1 cellular context compared by ENCODE assay signal in genomic region chr5:149442563-149443182, GRCh38.
A peak's percentile ranks its signal among the peaks of the same experiment; 100 is the strongest.
TF ChIP-seq lines count a peak whose summit lies in the region.

No MANE protein-coding gene starts in this region.

TF ChIP-seq in K562, 482 proteins besides CTCF, POLR2A, EP300 and RAD21 (continued from another document and continues in another):
- TF ChIP-seq, protein P1, sequence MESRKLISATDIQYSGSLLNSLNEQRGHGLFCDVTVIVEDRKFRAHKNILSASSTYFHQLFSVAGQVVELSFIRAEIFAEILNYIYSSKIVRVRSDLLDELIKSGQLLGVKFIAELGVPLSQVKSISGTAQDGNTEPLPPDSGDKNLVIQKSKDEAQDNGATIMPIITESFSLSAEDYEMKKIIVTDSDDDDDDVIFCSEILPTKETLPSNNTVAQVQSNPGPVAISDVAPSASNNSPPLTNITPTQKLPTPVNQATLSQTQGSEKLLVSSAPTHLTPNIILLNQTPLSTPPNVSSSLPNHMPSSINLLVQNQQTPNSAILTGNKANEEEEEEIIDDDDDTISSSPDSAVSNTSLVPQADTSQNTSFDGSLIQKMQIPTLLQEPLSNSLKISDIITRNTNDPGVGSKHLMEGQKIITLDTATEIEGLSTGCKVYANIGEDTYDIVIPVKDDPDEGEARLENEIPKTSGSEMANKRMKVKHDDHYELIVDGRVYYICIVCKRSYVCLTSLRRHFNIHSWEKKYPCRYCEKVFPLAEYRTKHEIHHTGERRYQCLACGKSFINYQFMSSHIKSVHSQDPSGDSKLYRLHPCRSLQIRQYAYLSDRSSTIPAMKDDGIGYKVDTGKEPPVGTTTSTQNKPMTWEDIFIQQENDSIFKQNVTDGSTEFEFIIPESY (CRISPR knock-in tag; IDR thresholded peaks at IDR 0.05), result 0 out of 2 replicates have a peak, but pooled peaks have one; percentile 45
- TF ChIP-seq GTF2A2 (tag; IDR thresholded peaks at IDR 0.05), result no peak
- TF ChIP-seq ZNF146 (CRISPR knock-in tag; IDR thresholded peaks at IDR 0.05; ENCODE audit: unreplicated experiment), result no peak
- TF ChIP-seq ZC3H11A (IDR thresholded peaks at IDR 0.05; ENCODE audit: low read depth, low read length), result 0 out of 2 replicates have a peak, but pooled peaks have one; percentile 31
- TF ChIP-seq FOXP1 (CRISPR knock-in tag; IDR thresholded peaks at IDR 0.05), result no peak
- TF ChIP-seq ZNF507 (tag; conservative IDR thresholded peaks at IDR 0.05), result no peak
- TF ChIP-seq ZNF586 (CRISPR knock-in tag; conservative IDR thresholded peaks at IDR 0.05), result no peak
- TF ChIP-seq GABPB2 (CRISPR knock-in tag; conservative IDR thresholded peaks at IDR 0.05), result no peak
- no peak for TF ChIP-seq SNRNP70 (optimal IDR thresholded peaks at IDR 0.05; ENCODE audit: low read depth, low read length)
- no peak for TF ChIP-seq SMARCC2 (IDR thresholded peaks at IDR 0.05; ENCODE audit: low read depth)
- no peak for TF ChIP-seq RHOXF2B (CRISPR knock-in tag; conservative IDR thresholded peaks at IDR 0.05)
- TF ChIP-seq STAT5B (CRISPR knock-in tag; IDR thresholded peaks at IDR 0.05), result no peak
- no peak for TF ChIP-seq MCM7 (IDR thresholded peaks at IDR 0.05)
- TF ChIP-seq NFIC (IDR thresholded peaks at IDR 0.05), result no peak
- TF ChIP-seq CBX1 (IDR thresholded peaks at IDR 0.05; ENCODE audit: low read depth), result no peak
- TF ChIP-seq HBP1 (CRISPR knock-in tag; IDR thresholded peaks at IDR 0.05), result no peak
- TF ChIP-seq TBL1XR1 (IDR thresholded peaks at IDR 0.05; ENCODE audit: low read length in 2 of 2), result no peak
- no peak for TF ChIP-seq DNMT1 (IDR thresholded peaks at IDR 0.05)
- no peak for TF ChIP-seq ZBTB11 (CRISPR knock-in tag; IDR thresholded peaks at IDR 0.05)
- TF ChIP-seq CHCHD3 (CRISPR knock-in tag; IDR thresholded peaks at IDR 0.05), result no peak
- TF ChIP-seq, protein P2, sequence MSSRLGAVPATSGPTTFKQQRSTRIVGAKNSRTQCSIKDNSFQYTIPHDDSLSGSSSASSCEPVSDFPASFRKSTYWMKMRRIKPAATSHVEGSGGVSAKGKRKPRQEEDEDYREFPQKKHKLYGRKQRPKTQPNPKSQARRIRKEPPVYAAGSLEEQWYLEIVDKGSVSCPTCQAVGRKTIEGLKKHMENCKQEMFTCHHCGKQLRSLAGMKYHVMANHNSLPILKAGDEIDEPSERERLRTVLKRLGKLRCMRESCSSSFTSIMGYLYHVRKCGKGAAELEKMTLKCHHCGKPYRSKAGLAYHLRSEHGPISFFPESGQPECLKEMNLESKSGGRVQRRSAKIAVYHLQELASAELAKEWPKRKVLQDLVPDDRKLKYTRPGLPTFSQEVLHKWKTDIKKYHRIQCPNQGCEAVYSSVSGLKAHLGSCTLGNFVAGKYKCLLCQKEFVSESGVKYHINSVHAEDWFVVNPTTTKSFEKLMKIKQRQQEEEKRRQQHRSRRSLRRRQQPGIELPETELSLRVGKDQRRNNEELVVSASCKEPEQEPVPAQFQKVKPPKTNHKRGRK (tag; IDR thresholded peaks at IDR 0.05), result no peak
- TF ChIP-seq, protein P3, sequence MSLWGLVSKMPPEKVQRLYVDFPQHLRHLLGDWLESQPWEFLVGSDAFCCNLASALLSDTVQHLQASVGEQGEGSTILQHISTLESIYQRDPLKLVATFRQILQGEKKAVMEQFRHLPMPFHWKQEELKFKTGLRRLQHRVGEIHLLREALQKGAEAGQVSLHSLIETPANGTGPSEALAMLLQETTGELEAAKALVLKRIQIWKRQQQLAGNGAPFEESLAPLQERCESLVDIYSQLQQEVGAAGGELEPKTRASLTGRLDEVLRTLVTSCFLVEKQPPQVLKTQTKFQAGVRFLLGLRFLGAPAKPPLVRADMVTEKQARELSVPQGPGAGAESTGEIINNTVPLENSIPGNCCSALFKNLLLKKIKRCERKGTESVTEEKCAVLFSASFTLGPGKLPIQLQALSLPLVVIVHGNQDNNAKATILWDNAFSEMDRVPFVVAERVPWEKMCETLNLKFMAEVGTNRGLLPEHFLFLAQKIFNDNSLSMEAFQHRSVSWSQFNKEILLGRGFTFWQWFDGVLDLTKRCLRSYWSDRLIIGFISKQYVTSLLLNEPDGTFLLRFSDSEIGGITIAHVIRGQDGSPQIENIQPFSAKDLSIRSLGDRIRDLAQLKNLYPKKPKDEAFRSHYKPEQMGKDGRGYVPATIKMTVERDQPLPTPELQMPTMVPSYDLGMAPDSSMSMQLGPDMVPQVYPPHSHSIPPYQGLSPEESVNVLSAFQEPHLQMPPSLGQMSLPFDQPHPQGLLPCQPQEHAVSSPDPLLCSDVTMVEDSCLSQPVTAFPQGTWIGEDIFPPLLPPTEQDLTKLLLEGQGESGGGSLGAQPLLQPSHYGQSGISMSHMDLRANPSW (CRISPR knock-in tag; IDR thresholded peaks at IDR 0.05), result no peak
- TF ChIP-seq GABPB1 (CRISPR knock-in tag; IDR thresholded peaks at IDR 0.05), result peak; percentile 50; the same call in 1 of the 2 replicates
- no peak for TF ChIP-seq WHSC1 (IDR thresholded peaks at IDR 0.05; ENCODE audit: low read length)
- TF ChIP-seq TSC22D4 (tag; IDR thresholded peaks at IDR 0.05), result no peak
- TF ChIP-seq E2F5 (CRISPR knock-in tag; IDR thresholded peaks at IDR 0.05), result no peak
- TF ChIP-seq, protein P4, sequence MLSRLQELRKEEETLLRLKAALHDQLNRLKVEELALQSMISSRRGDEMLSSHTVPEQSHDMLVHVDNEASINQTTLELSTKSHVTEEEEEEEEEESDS (CRISPR knock-in tag; IDR thresholded peaks at IDR 0.05), result no peak
- TF ChIP-seq ZNF263 (CRISPR knock-in tag; IDR thresholded peaks at IDR 0.05; ENCODE audit: borderline replicate concordance), result no peak
- no peak for TF ChIP-seq ZSCAN29 (IDR thresholded peaks at IDR 0.05)
- no peak for TF ChIP-seq ZNF133 (CRISPR knock-in tag; IDR thresholded peaks at IDR 0.05)
- TF ChIP-seq, protein P5, sequence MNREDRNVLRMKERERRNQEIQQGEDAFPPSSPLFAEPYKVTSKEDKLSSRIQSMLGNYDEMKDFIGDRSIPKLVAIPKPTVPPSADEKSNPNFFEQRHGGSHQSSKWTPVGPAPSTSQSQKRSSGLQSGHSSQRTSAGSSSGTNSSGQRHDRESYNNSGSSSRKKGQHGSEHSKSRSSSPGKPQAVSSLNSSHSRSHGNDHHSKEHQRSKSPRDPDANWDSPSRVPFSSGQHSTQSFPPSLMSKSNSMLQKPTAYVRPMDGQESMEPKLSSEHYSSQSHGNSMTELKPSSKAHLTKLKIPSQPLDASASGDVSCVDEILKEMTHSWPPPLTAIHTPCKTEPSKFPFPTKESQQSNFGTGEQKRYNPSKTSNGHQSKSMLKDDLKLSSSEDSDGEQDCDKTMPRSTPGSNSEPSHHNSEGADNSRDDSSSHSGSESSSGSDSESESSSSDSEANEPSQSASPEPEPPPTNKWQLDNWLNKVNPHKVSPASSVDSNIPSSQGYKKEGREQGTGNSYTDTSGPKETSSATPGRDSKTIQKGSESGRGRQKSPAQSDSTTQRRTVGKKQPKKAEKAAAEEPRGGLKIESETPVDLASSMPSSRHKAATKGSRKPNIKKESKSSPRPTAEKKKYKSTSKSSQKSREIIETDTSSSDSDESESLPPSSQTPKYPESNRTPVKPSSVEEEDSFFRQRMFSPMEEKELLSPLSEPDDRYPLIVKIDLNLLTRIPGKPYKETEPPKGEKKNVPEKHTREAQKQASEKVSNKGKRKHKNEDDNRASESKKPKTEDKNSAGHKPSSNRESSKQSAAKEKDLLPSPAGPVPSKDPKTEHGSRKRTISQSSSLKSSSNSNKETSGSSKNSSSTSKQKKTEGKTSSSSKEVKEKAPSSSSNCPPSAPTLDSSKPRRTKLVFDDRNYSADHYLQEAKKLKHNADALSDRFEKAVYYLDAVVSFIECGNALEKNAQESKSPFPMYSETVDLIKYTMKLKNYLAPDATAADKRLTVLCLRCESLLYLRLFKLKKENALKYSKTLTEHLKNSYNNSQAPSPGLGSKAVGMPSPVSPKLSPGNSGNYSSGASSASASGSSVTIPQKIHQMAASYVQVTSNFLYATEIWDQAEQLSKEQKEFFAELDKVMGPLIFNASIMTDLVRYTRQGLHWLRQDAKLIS (CRISPR knock-in tag; IDR thresholded peaks at IDR 0.05), result no peak
- no peak for TF ChIP-seq EWSR1 (IDR thresholded peaks at IDR 0.05; ENCODE audit: borderline replicate concordance, low read depth, partially characterized antibody)
- TF ChIP-seq CBX8 (IDR thresholded peaks at IDR 0.05; ENCODE audit: borderline replicate concordance, extremely low read depth, low read depth, low read length, poor library complexity, severe bottlenecking), result no peak
- TF ChIP-seq HNRNPUL1 (IDR thresholded peaks at IDR 0.05; ENCODE audit: low read length), result no peak
- TF ChIP-seq, protein P6, sequence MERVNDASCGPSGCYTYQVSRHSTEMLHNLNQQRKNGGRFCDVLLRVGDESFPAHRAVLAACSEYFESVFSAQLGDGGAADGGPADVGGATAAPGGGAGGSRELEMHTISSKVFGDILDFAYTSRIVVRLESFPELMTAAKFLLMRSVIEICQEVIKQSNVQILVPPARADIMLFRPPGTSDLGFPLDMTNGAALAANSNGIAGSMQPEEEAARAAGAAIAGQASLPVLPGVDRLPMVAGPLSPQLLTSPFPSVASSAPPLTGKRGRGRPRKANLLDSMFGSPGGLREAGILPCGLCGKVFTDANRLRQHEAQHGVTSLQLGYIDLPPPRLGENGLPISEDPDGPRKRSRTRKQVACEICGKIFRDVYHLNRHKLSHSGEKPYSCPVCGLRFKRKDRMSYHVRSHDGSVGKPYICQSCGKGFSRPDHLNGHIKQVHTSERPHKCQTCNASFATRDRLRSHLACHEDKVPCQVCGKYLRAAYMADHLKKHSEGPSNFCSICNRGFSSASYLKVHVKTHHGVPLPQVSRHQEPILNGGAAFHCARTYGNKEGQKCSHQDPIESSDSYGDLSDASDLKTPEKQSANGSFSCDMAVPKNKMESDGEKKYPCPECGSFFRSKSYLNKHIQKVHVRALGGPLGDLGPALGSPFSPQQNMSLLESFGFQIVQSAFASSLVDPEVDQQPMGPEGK (CRISPR knock-in tag; IDR thresholded peaks at IDR 0.05; ENCODE audit: borderline replicate concordance), result no peak
- TF ChIP-seq, protein P7, sequence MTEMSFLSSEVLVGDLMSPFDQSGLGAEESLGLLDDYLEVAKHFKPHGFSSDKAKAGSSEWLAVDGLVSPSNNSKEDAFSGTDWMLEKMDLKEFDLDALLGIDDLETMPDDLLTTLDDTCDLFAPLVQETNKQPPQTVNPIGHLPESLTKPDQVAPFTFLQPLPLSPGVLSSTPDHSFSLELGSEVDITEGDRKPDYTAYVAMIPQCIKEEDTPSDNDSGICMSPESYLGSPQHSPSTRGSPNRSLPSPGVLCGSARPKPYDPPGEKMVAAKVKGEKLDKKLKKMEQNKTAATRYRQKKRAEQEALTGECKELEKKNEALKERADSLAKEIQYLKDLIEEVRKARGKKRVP (CRISPR knock-in tag; IDR thresholded peaks at IDR 0.05), result no peak
- TF ChIP-seq TEAD2 (tag; IDR thresholded peaks at IDR 0.05), result no peak
- no peak for TF ChIP-seq ZNF41 (CRISPR knock-in tag; conservative IDR thresholded peaks at IDR 0.05)
- peak in 1 of 3 experiments; percentile 32 for TF ChIP-seq YY1 (IDR thresholded peaks at IDR 0.05; ENCODE audit: borderline replicate concordance in 1 of 3, control insufficient read depth in 1 of 3, extremely low read depth in 1 of 3, insufficient read depth in 3 of 3, insufficient read length in 1 of 3, insufficient replicate concordance in 2 of 3, low read depth in 1 of 3, low read length in 2 of 3)
- TF ChIP-seq ZNF699 (CRISPR knock-in tag; IDR thresholded peaks at IDR 0.05; ENCODE audit: insufficient replicate concordance), result no peak
- TF ChIP-seq, protein P8, sequence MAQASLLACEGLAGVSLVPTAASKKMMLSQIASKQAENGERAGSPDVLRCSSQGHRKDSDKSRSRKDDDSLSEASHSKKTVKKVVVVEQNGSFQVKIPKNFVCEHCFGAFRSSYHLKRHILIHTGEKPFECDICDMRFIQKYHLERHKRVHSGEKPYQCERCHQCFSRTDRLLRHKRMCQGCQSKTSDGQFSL (CRISPR knock-in tag; IDR thresholded peaks at IDR 0.05), result no peak
- TF ChIP-seq, protein P8 (tag; IDR thresholded peaks at IDR 0.05), result no peak
- no peak for TF ChIP-seq ZFPM2 (CRISPR knock-in tag; IDR thresholded peaks at IDR 0.05)
- TF ChIP-seq KAT8 (IDR thresholded peaks at IDR 0.05; ENCODE audit: low read depth), result no peak
